ENCODE assay signal across 2 cellular contexts in the genomic region with DNA sequence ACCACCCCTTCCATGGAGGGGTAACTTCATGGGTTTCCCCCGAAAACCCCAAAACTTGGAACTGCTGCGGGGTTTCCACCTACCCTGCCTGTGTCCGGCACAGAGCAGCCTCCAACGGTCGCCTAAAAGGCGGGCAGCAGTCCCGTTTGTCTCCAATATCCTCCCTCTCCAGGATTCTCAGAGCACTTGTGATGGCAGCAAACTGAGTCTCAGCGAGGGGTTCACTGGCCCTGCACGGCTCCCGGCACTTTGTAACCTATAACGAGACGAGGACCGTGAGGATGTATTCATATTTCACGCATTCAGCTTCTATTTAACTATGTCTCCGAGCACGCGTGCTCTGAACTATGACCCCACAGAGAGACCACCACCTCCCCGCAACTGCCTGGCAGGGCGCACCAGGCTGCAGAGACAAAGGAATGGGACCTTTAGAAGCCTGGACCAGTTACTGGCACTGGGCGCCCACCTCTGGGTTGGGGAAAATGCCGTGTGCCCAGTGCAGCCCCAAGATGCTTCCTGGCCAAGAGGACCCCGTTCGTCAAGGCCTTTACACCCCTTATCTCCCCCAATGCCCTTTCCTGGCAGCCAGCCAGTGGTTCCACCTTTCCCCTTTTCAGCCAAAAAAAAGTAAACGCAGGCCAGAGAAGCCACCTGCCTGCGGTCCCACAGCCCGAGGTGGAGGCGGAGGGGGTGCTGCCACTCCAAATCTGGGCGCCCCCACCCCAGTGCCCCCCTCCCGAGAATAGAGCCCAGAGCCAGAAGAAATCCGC.
TF ChIP-seq lines count a peak whose summit lies in the region.

No MANE protein-coding gene starts in this region.

TF ChIP-seq in SK-N-SH, 30 proteins besides CTCF, POLR2A, EP300 and RAD21 (continued from another document):
- TF ChIP-seq, protein P1, sequence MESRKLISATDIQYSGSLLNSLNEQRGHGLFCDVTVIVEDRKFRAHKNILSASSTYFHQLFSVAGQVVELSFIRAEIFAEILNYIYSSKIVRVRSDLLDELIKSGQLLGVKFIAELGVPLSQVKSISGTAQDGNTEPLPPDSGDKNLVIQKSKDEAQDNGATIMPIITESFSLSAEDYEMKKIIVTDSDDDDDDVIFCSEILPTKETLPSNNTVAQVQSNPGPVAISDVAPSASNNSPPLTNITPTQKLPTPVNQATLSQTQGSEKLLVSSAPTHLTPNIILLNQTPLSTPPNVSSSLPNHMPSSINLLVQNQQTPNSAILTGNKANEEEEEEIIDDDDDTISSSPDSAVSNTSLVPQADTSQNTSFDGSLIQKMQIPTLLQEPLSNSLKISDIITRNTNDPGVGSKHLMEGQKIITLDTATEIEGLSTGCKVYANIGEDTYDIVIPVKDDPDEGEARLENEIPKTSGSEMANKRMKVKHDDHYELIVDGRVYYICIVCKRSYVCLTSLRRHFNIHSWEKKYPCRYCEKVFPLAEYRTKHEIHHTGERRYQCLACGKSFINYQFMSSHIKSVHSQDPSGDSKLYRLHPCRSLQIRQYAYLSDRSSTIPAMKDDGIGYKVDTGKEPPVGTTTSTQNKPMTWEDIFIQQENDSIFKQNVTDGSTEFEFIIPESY (IDR thresholded peaks at IDR 0.05; ENCODE audit: borderline replicate concordance, low read depth): no peak
- TF ChIP-seq SIN3A (IDR thresholded peaks at IDR 0.05; ENCODE audit: borderline replicate concordance, low read depth, low read length) (no peak), SMC3 (IDR thresholded peaks at IDR 0.05; ENCODE audit: low read depth, low read length) (no peak), NFIC (IDR thresholded peaks at IDR 0.05; ENCODE audit: borderline replicate concordance) (no peak)

TF ChIP-seq in SK-N-SH treated with all-trans-retinoic acid at 6 μM for 48 hours, 23 proteins besides CTCF, POLR2A, EP300 and RAD21 (continued from another document):
- TF ChIP-seq, protein P2, sequence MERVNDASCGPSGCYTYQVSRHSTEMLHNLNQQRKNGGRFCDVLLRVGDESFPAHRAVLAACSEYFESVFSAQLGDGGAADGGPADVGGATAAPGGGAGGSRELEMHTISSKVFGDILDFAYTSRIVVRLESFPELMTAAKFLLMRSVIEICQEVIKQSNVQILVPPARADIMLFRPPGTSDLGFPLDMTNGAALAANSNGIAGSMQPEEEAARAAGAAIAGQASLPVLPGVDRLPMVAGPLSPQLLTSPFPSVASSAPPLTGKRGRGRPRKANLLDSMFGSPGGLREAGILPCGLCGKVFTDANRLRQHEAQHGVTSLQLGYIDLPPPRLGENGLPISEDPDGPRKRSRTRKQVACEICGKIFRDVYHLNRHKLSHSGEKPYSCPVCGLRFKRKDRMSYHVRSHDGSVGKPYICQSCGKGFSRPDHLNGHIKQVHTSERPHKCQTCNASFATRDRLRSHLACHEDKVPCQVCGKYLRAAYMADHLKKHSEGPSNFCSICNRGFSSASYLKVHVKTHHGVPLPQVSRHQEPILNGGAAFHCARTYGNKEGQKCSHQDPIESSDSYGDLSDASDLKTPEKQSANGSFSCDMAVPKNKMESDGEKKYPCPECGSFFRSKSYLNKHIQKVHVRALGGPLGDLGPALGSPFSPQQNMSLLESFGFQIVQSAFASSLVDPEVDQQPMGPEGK (CRISPR knock-in tag; IDR thresholded peaks at IDR 0.05; ENCODE audit: borderline replicate concordance): no peak
- TF ChIP-seq ESRRG (CRISPR knock-in tag; IDR thresholded peaks at IDR 0.05) (no peak), ZC3H10 (CRISPR knock-in tag; IDR thresholded peaks at IDR 0.05) (no peak)
